Comparison of ENCODE assay signal across 26 cellular contexts in genomic region chr11:1459739-1460395, GRCh38. TPM values are rescaled to one million over a fixed set of nuclear protein-coding genes. Genes with fewer than 3 reads are reported as not detected.
DNase-seq lines count a peak whose midpoint lies in the region; ATAC-seq and TF ChIP-seq lines count a peak whose summit lies in the region.
"Had no signal": no experiment of that assay in that cellular context is flagged by ENCODE, and none has a peak within 500 bp of the region (broad histone marks: within the 10 kb centered on the region; RNA-seq: fewer than 3 reads in every experiment).

No MANE protein-coding gene starts in this region.

- H3K4me1 ChIP-seq in breast epithelium (peaks cover 0 to 3% of the 10 kb centered on the region in 2 donors), muscle layer of colon (ENCODE audit: insufficient read depth, low read length) (peaks cover 14% of the 10 kb centered on the region), aorta (ENCODE audit: control insufficient read depth in 1 of 2, insufficient read depth in 2 of 2, low read length in 2 of 2) (no peaks in the 10 kb centered on the region)
- H3K4me1 ChIP-seq: foreskin keratinocyte, pancreas, right lobe of liver had no signal

- H3K4me1 Mint-ChIP-seq in MCF 10A (ENCODE audit: insufficient read depth, unreplicated experiment): no peaks in the 10 kb centered on the region

- H3K9ac ChIP-seq in muscle layer of colon (ENCODE audit: low read length): peak overlapping the region; percentile 53

- H3K4me3 ChIP-seq in breast epithelium (peak overlapping the region in 2 of 3 donors; percentile 30 to 62), muscle layer of colon (ENCODE audit: low read depth in 1 of 2, low read length in 2 of 2) (peak overlapping the region; percentile 32 to 59), aorta (ENCODE audit: low read length in 2 of 2) (no peak overlapping the region)
- H3K4me3 ChIP-seq: adrenal gland, pancreas, right lobe of liver had no signal

- no peak overlapping the region for H3K4me3 Mint-ChIP-seq in MCF 10A (ENCODE audit: unreplicated experiment)
- H3K4me3 Mint-ChIP-seq: CD4-positive, alpha-beta T cell; dendritic cell treated with granulocyte-macrophage colony-stimulating factor and Interleukin-4, amounts not matched to agents 40 ng/mL and 50 ng/mL, for 4 days; natural killer cell treated with Interleukin-12 subunit alpha and Interleukin-12 subunit beta and Interleukin-15 and Interleukin-18, amount 100 ng/mL, for 72 hours; T-helper 1 cell treated with Interleukin-12 subunit alpha and Interleukin-12 subunit beta and Interleukin-4 antibody, amounts not matched to agents 30 μg/mL and 1 μg/mL, for 36 hours had no signal

- H3K36me3 Mint-ChIP-seq in MCF 10A (ENCODE audit: insufficient read depth, unreplicated experiment): no peaks in the 10 kb centered on the region
- H3K36me3 Mint-ChIP-seq: natural killer cell treated with Interleukin-12 subunit alpha and Interleukin-12 subunit beta and Interleukin-15 and Interleukin-18, amount 100 ng/mL, for 72 hours had no signal

- H3K27ac Mint-ChIP-seq in MCF 10A (ENCODE audit: low read depth, unreplicated experiment): no peak overlapping the region
- H3K27ac Mint-ChIP-seq: CD4-positive, alpha-beta T cell; dendritic cell treated with granulocyte-macrophage colony-stimulating factor and Interleukin-4, amounts not matched to agents 40 ng/mL and 50 ng/mL, for 4 days; natural killer cell treated with Interleukin-12 subunit alpha and Interleukin-12 subunit beta and Interleukin-15 and Interleukin-18, amount 100 ng/mL, for 72 hours; T-helper 1 cell treated with Interleukin-12 subunit alpha and Interleukin-12 subunit beta and Interleukin-4 antibody, amounts not matched to agents 30 μg/mL and 1 μg/mL, for 36 hours had no signal

- H3K27me3 Mint-ChIP-seq in MCF 10A (ENCODE audit: insufficient read depth, unreplicated experiment): no peaks in the 10 kb centered on the region
- H3K27me3 Mint-ChIP-seq: CD4-positive, alpha-beta T cell; dendritic cell treated with granulocyte-macrophage colony-stimulating factor and Interleukin-4, amounts not matched to agents 40 ng/mL and 50 ng/mL, for 4 days; natural killer cell treated with Interleukin-12 subunit alpha and Interleukin-12 subunit beta and Interleukin-15 and Interleukin-18, amount 100 ng/mL, for 72 hours had no signal

- CTCF ChIA-PET in MCF 10A (lab: Yijun Ruan, JAX): no interaction called here

- BruUV-seq in MCF 10A (replicated peaks; lab: Mats Ljungman, UMichigan): no TSS peak

- 56 to 58% methylated on average over 23 to 29 of the region's 29 CpGs for WGBS in aorta, 2 donors

- H3K27ac ChIP-seq in breast epithelium (peak overlapping the region in 1 of 2 donors; percentile 81), muscle layer of colon (ENCODE audit: low read depth, low read length) (peak overlapping the region; percentile 75), substantia nigra (ENCODE audit: low read depth, low read length, poor library complexity, severe bottlenecking) (peak overlapping the region; percentile 55), aorta (ENCODE audit: low read depth in 1 of 2, low read length in 2 of 2) (peak overlapping the region in 1 of 2 donors; percentile 9)
- H3K27ac ChIP-seq: foreskin keratinocyte, pancreas, right lobe of liver had no signal

- no peak for DNase-seq in breast epithelium (ENCODE audit: low spot score in 2 of 2)
- DNase-seq in MCF 10A (ENCODE audit: unreplicated experiment): no peak
- DNase-seq in substantia nigra (lab: John Stamatoyannopoulos, UW): peak in 1 of 49 donors; percentile 12
- no peak for DNase-seq in aorta
- no peak for DNase-seq in stimulated activated naive CD4-positive, alpha-beta T cell (lab: John Stamatoyannopoulos, UW)
- no peak for DNase-seq in left colon
- DNase-seq: 8988T; activated CD4-positive, alpha-beta T cell treated with anti-CD3 and anti-CD28 coated beads for 4 hours; activated naive CD4-positive, alpha-beta T cell treated with Interleukin-2 at 50 U/mL for 16 hours; activated T-cell treated with anti-CD3 and anti-CD28 coated beads, Interleukin-2, amount 50 U/mL, for 48 hours; CD4-positive, alpha-beta T cell; DMS 273 treated with DMSO at 0.1 percent for 48 hours; foreskin keratinocyte; left ventricle myocardium superior; NCI-H1092; NCI-H2227 treated with DMSO at 0.1 percent for 48 hours; NCI-H69; pancreas; right lobe of liver; stimulated activated CD8-positive, alpha-beta memory T cell treated with anti-CD3 and anti-CD28 coated beads, Interleukin-4, amount 100 ng/mL, for 48 hours had no signal

- H3K9me3 ChIP-seq in breast epithelium (peaks cover 0 to 5% of the 10 kb centered on the region in 2 donors), muscle layer of colon (ENCODE audit: low read length) (no peaks in the 10 kb centered on the region), aorta (ENCODE audit: control insufficient read depth, low read length) (no peaks in the 10 kb centered on the region)
- H3K9me3 ChIP-seq: adrenal gland, pancreas, right lobe of liver had no signal

- H3K27me3 ChIP-seq in breast epithelium (no peaks in the 10 kb centered on the region), muscle layer of colon (ENCODE audit: control insufficient read depth in 1 of 2, insufficient read depth in 2 of 2, low read length in 2 of 2) (no peaks in the 10 kb centered on the region), aorta (ENCODE audit: control insufficient read depth in 1 of 2, insufficient read depth in 2 of 2, low read length in 1 of 2) (no peaks in the 10 kb centered on the region)
- H3K27me3 ChIP-seq: adrenal gland, pancreas, right lobe of liver had no signal

- intact Hi-C loops in breast epithelium (cut with DNase I; ENCODE audit: low total_unique reads) (no loop called here), MCF 10A (cut with micrococcal nuclease) (no loop called here), aorta (cut with DNase I) (loop anchor here (5.0 kb wide), 1 partner anchor 57 kb away; no protein-coding TSS in a partner anchor), left colon (cut with DNase I, micrococcal nuclease) (loop anchor here in 1 of 2 donors (10.0 kb wide), 1 partner anchor 55 kb away; no protein-coding TSS in a partner anchor)

- TF ChIP-seq CTCF in breast epithelium (IDR thresholded peaks at IDR 0.05) (no peak), MCF 10A (IDR thresholded peaks at IDR 0.05; ENCODE audit: unreplicated experiment) (no peak)

- peak; percentile 0 for ATAC-seq in aorta (ENCODE audit: low FRiP score)
- no peak for ATAC-seq in HG02763 (IDR thresholded peaks at IDR 0.05; ENCODE audit: unreplicated experiment)
- ATAC-seq in left colon: no peak
- ATAC-seq: natural killer cell treated with Interleukin-12 subunit alpha and Interleukin-12 subunit beta and Interleukin-15 and Interleukin-18, amount 100 ng/mL, for 72 hours had no signal

- TF ChIP-seq POLR2A in breast epithelium (IDR thresholded peaks at IDR 0.05): no peak

- no peaks in the 10 kb centered on the region for H3K36me3 ChIP-seq in breast epithelium
- no peaks in the 10 kb centered on the region for H3K36me3 ChIP-seq in muscle layer of colon (ENCODE audit: insufficient read depth, low read length)
- no peaks in the 10 kb centered on the region for H3K36me3 ChIP-seq in aorta (ENCODE audit: control insufficient read depth in 1 of 2, insufficient read depth in 2 of 2, low read length in 1 of 2)
- H3K36me3 ChIP-seq: adrenal gland, right lobe of liver had no signal

- H3K9me3 Mint-ChIP-seq in MCF 10A (ENCODE audit: unreplicated experiment): no peaks in the 10 kb centered on the region
- H3K9me3 Mint-ChIP-seq: CD4-positive, alpha-beta T cell; natural killer cell treated with Interleukin-12 subunit alpha and Interleukin-12 subunit beta and Interleukin-15 and Interleukin-18, amount 100 ng/mL, for 72 hours; T-helper 1 cell treated with Interleukin-12 subunit alpha and Interleukin-12 subunit beta and Interleukin-4 antibody, amounts not matched to agents 30 μg/mL and 1 μg/mL, for 36 hours had no signal

- POLR2A ChIA-PET in MCF 10A (lab: Yijun Ruan, JAX): no interaction called here

RNA-seq across cellular contexts. Expression of gene MOB2, which starts 26.7 kb away (rescaled TPM):
- total RNA-seq in breast epithelium: 10 to 100 TPM; 36.4 to 46.1 (median 37.9) TPM
- total RNA-seq in MCF 10A (2022): 20.1 and 20.2 TPM in 2 replicates
- total RNA-seq in aorta: 10 to 100 TPM; 51.3 to 65.8 TPM
- 100 to 1,000 TPM in 1 of 2 donors, 10 to 100 TPM in 1; 32.4 to 104 TPM for polyA plus RNA-seq in aorta
- total RNA-seq in left colon: 10 to 100 TPM; 48.3 to 55.8 TPM

Comparison
In these comparisons a context has a peak if more than half of its experiments do, and no peak if none do; other contexts are left out.
1. H3K4me3 ChIP-seq: peak in breast epithelium (2 of 3) and muscle layer of colon (2 of 2); none in aorta (0 of 2).
2. intact Hi-C loops: an anchor here in aorta (5.0 kb wide); none called in breast epithelium and MCF 10A.